Comparison of ENCODE assay signal across 16 cellular contexts in the genomic region with DNA sequence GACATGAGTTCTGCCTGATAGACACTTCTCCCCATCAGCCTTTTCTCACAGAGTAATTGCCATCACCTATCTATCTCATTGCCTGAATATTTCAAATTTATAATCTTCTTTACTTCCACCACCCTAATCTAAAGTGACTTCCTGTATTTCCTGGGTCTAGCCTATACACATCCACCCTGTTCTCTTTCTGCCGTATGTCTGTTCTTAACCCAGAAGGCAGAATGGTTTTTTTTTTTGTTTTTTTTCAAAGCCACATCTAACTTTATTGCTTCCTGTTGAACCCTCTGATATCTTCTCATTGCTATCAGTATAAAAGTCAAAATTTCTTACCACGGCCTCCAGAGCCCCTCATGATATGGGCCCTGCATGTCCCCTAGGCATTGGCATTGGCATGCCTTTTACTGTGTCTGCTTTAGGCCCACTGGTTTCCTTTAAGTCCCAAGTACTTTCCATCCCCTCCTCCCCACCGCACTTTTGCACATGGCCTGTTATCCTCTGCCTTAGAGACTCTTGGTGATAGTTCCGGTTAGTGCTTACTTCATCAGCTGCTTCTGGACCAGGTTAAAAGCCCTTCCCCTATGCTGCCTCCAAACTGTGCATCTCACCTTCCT.
DNase-seq lines count a peak whose midpoint lies in the region; ATAC-seq and TF ChIP-seq lines count a peak whose summit lies in the region.
"Had no signal": no experiment of that assay in that cellular context is flagged by ENCODE, and none has a peak within 500 bp of the region (broad histone marks: within the 10 kb centered on the region; RNA-seq: fewer than 3 reads in every experiment).

No MANE protein-coding gene starts in this region.

- no peak overlapping the region for H2AFZ ChIP-seq in Loucy (ENCODE audit: low read length)

- peak overlapping the region; percentile 4 for H3K9ac ChIP-seq in Loucy (ENCODE audit: low read depth, low read length, poor library complexity, severe bottlenecking)

- H3K9me3 Mint-ChIP-seq in activated naive CD4-positive, alpha-beta T cell treated with anti-CD3 and anti-CD28 coated beads, Interleukin-2, amount 50 U/mL, for 24 hours = peaks cover 18% of the 10 kb centered on the region
- H3K9me3 Mint-ChIP-seq in central memory CD8-positive, alpha-beta T cell = no peaks in the 10 kb centered on the region
- peaks cover 14 to 16% of the 10 kb centered on the region in 2 donors for H3K9me3 Mint-ChIP-seq in stimulated activated naive CD8-positive, alpha-beta T cell treated with anti-CD3 and anti-CD28 coated beads, Interleukin-15, amount 100 ng/mL, for 72 hours

- H3K27me3 Mint-ChIP-seq in activated naive CD4-positive, alpha-beta T cell treated with anti-CD3 and anti-CD28 coated beads, Interleukin-2, amount 50 U/mL, for 24 hours = no peaks in the 10 kb centered on the region
- H3K27me3 Mint-ChIP-seq in central memory CD8-positive, alpha-beta T cell = no peaks in the 10 kb centered on the region
- no peaks in the 10 kb centered on the region for H3K27me3 Mint-ChIP-seq in stimulated activated naive CD8-positive, alpha-beta T cell treated with anti-CD3 and anti-CD28 coated beads, Interleukin-15, amount 100 ng/mL, for 72 hours
- H3K27me3 Mint-ChIP-seq: activated CD4-positive, alpha-beta T cell treated with anti-CD3 and anti-CD28 coated beads, Interleukin-2, amount 10 ng/mL, durations not matched to agents 24 days and 14 days had no signal

- no peaks in the 10 kb centered on the region for H3K36me3 ChIP-seq in Loucy (ENCODE audit: insufficient read depth, low read length)

- H3K4me1 ChIP-seq in Loucy (ENCODE audit: insufficient read depth, low read length, poor library complexity, severe bottlenecking) = peaks cover 38% of the 10 kb centered on the region
- H3K4me1 ChIP-seq: body of pancreas, vagina had no signal

- H3K36me3 Mint-ChIP-seq in activated naive CD4-positive, alpha-beta T cell treated with anti-CD3 and anti-CD28 coated beads, Interleukin-2, amount 50 U/mL, for 24 hours = peaks cover 51% of the 10 kb centered on the region
- peaks cover 22% of the 10 kb centered on the region for H3K36me3 Mint-ChIP-seq in central memory CD8-positive, alpha-beta T cell (ENCODE audit: insufficient read depth)

- H3K27ac Mint-ChIP-seq in activated naive CD4-positive, alpha-beta T cell treated with anti-CD3 and anti-CD28 coated beads, Interleukin-2, amount 50 U/mL, for 24 hours = peak overlapping the region; percentile 96
- peak overlapping the region; percentile 83 for H3K27ac Mint-ChIP-seq in central memory CD8-positive, alpha-beta T cell (ENCODE audit: low read depth)
- peak overlapping the region; percentile 43 to 80 for H3K27ac Mint-ChIP-seq in stimulated activated naive CD8-positive, alpha-beta T cell treated with anti-CD3 and anti-CD28 coated beads, Interleukin-15, amount 100 ng/mL, for 72 hours
- H3K27ac Mint-ChIP-seq: activated CD4-positive, alpha-beta T cell treated with anti-CD3 and anti-CD28 coated beads, Interleukin-2, amount 10 ng/mL, durations not matched to agents 24 days and 14 days had no signal

- no peak for TF ChIP-seq CTCF in Loucy (conservative IDR thresholded peaks at IDR 0.05; ENCODE audit: low read length)

- H3K4me3 Mint-ChIP-seq in activated naive CD4-positive, alpha-beta T cell treated with anti-CD3 and anti-CD28 coated beads, Interleukin-2, amount 50 U/mL, for 24 hours = peak overlapping the region; percentile 56
- H3K4me3 Mint-ChIP-seq in central memory CD8-positive, alpha-beta T cell = peak overlapping the region; percentile 48
- H3K4me3 Mint-ChIP-seq in stimulated activated naive CD8-positive, alpha-beta T cell treated with anti-CD3 and anti-CD28 coated beads, Interleukin-15, amount 100 ng/mL, for 72 hours = peak overlapping the region; percentile 21 to 25
- H3K4me3 Mint-ChIP-seq: activated CD4-positive, alpha-beta T cell treated with anti-CD3 and anti-CD28 coated beads, Interleukin-2, amount 10 ng/mL, durations not matched to agents 24 days and 14 days had no signal

- no peaks in the 10 kb centered on the region for H3F3A ChIP-seq in Loucy (ENCODE audit: low read depth)

- no peaks in the 10 kb centered on the region for H3K79me2 ChIP-seq in Loucy (ENCODE audit: insufficient read depth, low read length)

- H3K9me3 ChIP-seq in Loucy (ENCODE audit: insufficient read depth, low read depth, low read length) = no peaks in the 10 kb centered on the region
- H3K9me3 ChIP-seq: body of pancreas, vagina had no signal

- H3K4me1 Mint-ChIP-seq in activated naive CD4-positive, alpha-beta T cell treated with anti-CD3 and anti-CD28 coated beads, Interleukin-2, amount 50 U/mL, for 24 hours = peaks cover 90% of the 10 kb centered on the region
- H3K4me1 Mint-ChIP-seq in central memory CD8-positive, alpha-beta T cell = peaks cover 48% of the 10 kb centered on the region
- peaks cover 54% of the 10 kb centered on the region for H3K4me1 Mint-ChIP-seq in stimulated activated naive CD8-positive, alpha-beta T cell treated with anti-CD3 and anti-CD28 coated beads, Interleukin-15, amount 100 ng/mL, for 72 hours

- H4K20me1 ChIP-seq in Loucy (ENCODE audit: insufficient read depth, low read length, poor library complexity, severe bottlenecking) = no peaks in the 10 kb centered on the region

- no peaks in the 10 kb centered on the region for H3K27me3 ChIP-seq in Loucy (ENCODE audit: insufficient read depth, low read length, poor library complexity, severe bottlenecking)
- H3K27me3 ChIP-seq: body of pancreas, vagina had no signal

- DNase-seq in activated naive CD4-positive, alpha-beta T cell treated with Interleukin-2 at 50 U/mL for 16 hours = no peak
- no peak for DNase-seq in central memory CD8-positive, alpha-beta T cell (ENCODE audit: low spot score in 2 of 2)
- no peak for DNase-seq in stimulated activated naive CD8-positive, alpha-beta T cell treated with anti-CD3 and anti-CD28 coated beads, Interleukin-15, amount 100 ng/mL, for 72 hours
- no peak for DNase-seq in activated CD4-positive, CD25-positive, alpha-beta regulatory T cell (lab: John Stamatoyannopoulos, UW)
- no peak for DNase-seq in NCI-H187 (lab: John Stamatoyannopoulos, UW)
- DNase-seq: activated CD4-positive, alpha-beta T cell treated with anti-CD3 and anti-CD28 coated beads, Interleukin-2, amount 10 ng/mL, durations not matched to agents 24 days and 14 days; body of pancreas; HCEC 1CT; NCI-H1417 treated with DMSO at 0.1 percent for 48 hours; NCI-H774; occipital lobe; RPMI8226 had no signal

- peak overlapping the region; percentile 48 for H3K4me3 ChIP-seq in Loucy (ENCODE audit: low read length, poor library complexity, severe bottlenecking)
- H3K4me3 ChIP-seq: body of pancreas, lung, vagina had no signal

- no peaks in the 10 kb centered on the region for H3K9me2 ChIP-seq in Loucy (replicated peaks; ENCODE audit: low read depth, low read length)

- ATAC-seq in central memory CD8-positive, alpha-beta T cell (replicated peaks; ENCODE audit: extremely low read depth, poor library complexity, severe bottlenecking) = peak; percentile 57
- peak; percentile 44 for ATAC-seq in stimulated activated naive CD8-positive, alpha-beta T cell treated with anti-CD3 and anti-CD28 coated beads, Interleukin-15, amount 100 ng/mL, for 72 hours
- ATAC-seq: body of pancreas had no signal

- peak overlapping the region; percentile 63 for H3K4me2 ChIP-seq in Loucy (ENCODE audit: low read depth, low read length, poor library complexity, severe bottlenecking)
